ENCODE assay signal across 12 cellular contexts in genomic region chr15:60480149-60480548, GRCh38. TPM values are rescaled to one million over a fixed set of nuclear protein-coding genes. Genes with fewer than 3 reads are reported as not detected.
DNase-seq lines count a peak whose midpoint lies in the region; ATAC-seq and TF ChIP-seq lines count a peak whose summit lies in the region.
"Had no signal": no experiment of that assay in that cellular context is flagged by ENCODE, and none has a peak within 500 bp of the region (broad histone marks: within the 10 kb centered on the region; RNA-seq: fewer than 3 reads in every experiment).

No MANE protein-coding gene starts in this region.

- DNase-seq in activated naive CD4-positive, alpha-beta T cell treated with anti-CD3 and anti-CD28 coated beads for 36 hours, result no peak
- no peak for DNase-seq in activated naive CD4-positive, alpha-beta T cell treated with Interleukin-2 at 50 U/mL for 16 hours
- DNase-seq in T-cell (no peak), type B pancreatic cell (ENCODE audit: extremely low spot score, unreplicated experiment) (no peak), left lung (no peak), cardiac septum (ENCODE audit: low spot score) (no peak)
- DNase-seq: activated gamma-delta T cell; hippocampal formation; stimulated activated CD4-positive, alpha-beta T cell treated with anti-CD3 and anti-CD28 coated beads, Interleukin-2, amount 100 ng/mL, for 48 hours; T1000 had no signal

- intact Hi-C loops in activated naive CD4-positive, alpha-beta T cell treated with anti-CD3 and anti-CD28 coated beads for 36 hours (cut with micrococcal nuclease), result no loop called here
- intact Hi-C loops in left lung (cut with DNase I), result no loop called here
- intact Hi-C loops in cardiac septum (cut with DNase I), result no loop called here

- H3K27me3 Mint-ChIP-seq in activated naive CD4-positive, alpha-beta T cell treated with anti-CD3 and anti-CD28 coated beads for 36 hours (ENCODE audit: low read depth), result no peaks in the 10 kb centered on the region
- H3K27me3 Mint-ChIP-seq in T-cell (no peaks in the 10 kb centered on the region), type B pancreatic cell (no peaks in the 10 kb centered on the region)

- H3K4me3 Mint-ChIP-seq in activated naive CD4-positive, alpha-beta T cell treated with anti-CD3 and anti-CD28 coated beads for 36 hours, result peak overlapping the region; percentile 93
- H3K4me3 Mint-ChIP-seq in T-cell (peak overlapping the region; percentile 87 to 97 (median 93)), type B pancreatic cell (peak overlapping the region; percentile 100)

- H3K9me3 ChIP-seq in iPS-18a (ENCODE audit: control insufficient read depth, low read depth, low read length) (no peaks in the 10 kb centered on the region), left lung (no peaks in the 10 kb centered on the region)

- peaks cover 48% of the 10 kb centered on the region for H3K4me1 Mint-ChIP-seq in activated naive CD4-positive, alpha-beta T cell treated with anti-CD3 and anti-CD28 coated beads for 36 hours (ENCODE audit: low read depth)
- H3K4me1 Mint-ChIP-seq in T-cell, result peaks cover 55 to 71% (median 62%) of the 10 kb centered on the region in 3 donors
- H3K4me1 Mint-ChIP-seq in type B pancreatic cell (ENCODE audit: unreplicated experiment), result peaks cover 33% of the 10 kb centered on the region

- peaks cover 9% of the 10 kb centered on the region for H3K36me3 Mint-ChIP-seq in activated naive CD4-positive, alpha-beta T cell treated with anti-CD3 and anti-CD28 coated beads for 36 hours (ENCODE audit: low read depth)
- H3K36me3 Mint-ChIP-seq in T-cell (peaks cover 4% of the 10 kb centered on the region), type B pancreatic cell (peaks cover 6% of the 10 kb centered on the region)

- H3K9ac ChIP-seq in iPS-18a (ENCODE audit: low read length), result no peak overlapping the region

- TF ChIP-seq CTCF in type B pancreatic cell (conservative IDR thresholded peaks at IDR 0.05) (no peak), left lung (IDR thresholded peaks at IDR 0.05) (no peak)

- POLR2A ChIA-PET in T-cell (lab: Charles Lee), result interaction anchor here (0.6 to 1.0 kb wide), 3 partner anchors 41 to 670 kb away, joined by 3 to 5 read pairs (median 4); no protein-coding TSS in a partner anchor

- H3K4me3 ChIP-seq in iPS-18a (ENCODE audit: low read length), result peak overlapping the region; percentile 88
- no peak overlapping the region for H3K4me3 ChIP-seq in left lung

- H3K9me3 Mint-ChIP-seq in activated naive CD4-positive, alpha-beta T cell treated with anti-CD3 and anti-CD28 coated beads for 36 hours, result no peaks in the 10 kb centered on the region
- H3K9me3 Mint-ChIP-seq in T-cell (no peaks in the 10 kb centered on the region), type B pancreatic cell (no peaks in the 10 kb centered on the region)

- no peak overlapping the region for H3K27ac ChIP-seq in iPS-18a (ENCODE audit: low read length)
- H3K27ac ChIP-seq in left lung, result no peak overlapping the region

- H3K27me3 ChIP-seq in iPS-18a (ENCODE audit: control insufficient read depth, insufficient read depth, low read length), result no peaks in the 10 kb centered on the region
- no peaks in the 10 kb centered on the region for H3K27me3 ChIP-seq in left lung

- no peak for ATAC-seq in T-cell (replicated peaks in 1 of 4)
- ATAC-seq in HG02884 (IDR thresholded peaks at IDR 0.05; ENCODE audit: unreplicated experiment), result no peak
- no peak for ATAC-seq in left lung

- H3K4me1 ChIP-seq in iPS-18a (ENCODE audit: control insufficient read depth, low read depth, low read length) (peaks cover 20% of the 10 kb centered on the region), left lung (peaks cover 21 to 33% of the 10 kb centered on the region in 2 donors)

- peaks cover 6% of the 10 kb centered on the region for H3K36me3 ChIP-seq in iPS-18a (ENCODE audit: control insufficient read depth, low read depth, low read length)
- H3K36me3 ChIP-seq in left lung, result peaks cover 0 to 2% of the 10 kb centered on the region in 2 donors

- CTCF ChIA-PET in activated naive CD4-positive, alpha-beta T cell treated with anti-CD3 and anti-CD28 coated beads for 36 hours (lab: Charles Lee), result interaction anchor here (1.0 kb wide), 1 partner anchor 117 kb away, joined by 4 read pairs; no protein-coding TSS in a partner anchor
- CTCF ChIA-PET in T-cell (lab: Charles Lee), result interaction anchor here in 1 of 2 donors (0.8 to 1.3 kb wide), 4 partner anchors 8 to 437 kb away, joined by 3 to 6 read pairs (median 6); no protein-coding TSS in a partner anchor

- H3K27ac Mint-ChIP-seq in activated naive CD4-positive, alpha-beta T cell treated with anti-CD3 and anti-CD28 coated beads for 36 hours, result peak overlapping the region; percentile 94
- peak overlapping the region; percentile 98 for H3K27ac Mint-ChIP-seq in T-cell
- H3K27ac Mint-ChIP-seq in type B pancreatic cell, result peak overlapping the region; percentile 99

RNA-seq across cellular contexts. Expression of gene ICE2, which starts 1.2 kb away (rescaled TPM):
- 10 to 100 TPM; 75.2 to 76.7 TPM for total RNA-seq in activated naive CD4-positive, alpha-beta T cell treated with anti-CD3 and anti-CD28 coated beads for 36 hours
- total RNA-seq in T-cell (10 to 100 TPM; 47.4 to 68.7 (median 52.4) TPM), type B pancreatic cell (ENCODE audit: low replicate concordance) (51.1 and 67.1 TPM in 2 replicates), left lung (10 to 100 TPM; 35.9 to 45.1 TPM), cardiac septum (29.7 TPM)
